In genomic region chr2:201866643-201867310, GRCh38 we compare ENCODE assay signal across 1 cellular context.
TF ChIP-seq lines count a peak whose summit lies in the region.

No MANE protein-coding gene starts in this region.

TF ChIP-seq in SK-N-SH treated with all-trans-retinoic acid at 6 μM for 48 hours, 23 proteins besides CTCF, POLR2A, EP300 and RAD21 (continued from another document):
- TF ChIP-seq, protein P1, sequence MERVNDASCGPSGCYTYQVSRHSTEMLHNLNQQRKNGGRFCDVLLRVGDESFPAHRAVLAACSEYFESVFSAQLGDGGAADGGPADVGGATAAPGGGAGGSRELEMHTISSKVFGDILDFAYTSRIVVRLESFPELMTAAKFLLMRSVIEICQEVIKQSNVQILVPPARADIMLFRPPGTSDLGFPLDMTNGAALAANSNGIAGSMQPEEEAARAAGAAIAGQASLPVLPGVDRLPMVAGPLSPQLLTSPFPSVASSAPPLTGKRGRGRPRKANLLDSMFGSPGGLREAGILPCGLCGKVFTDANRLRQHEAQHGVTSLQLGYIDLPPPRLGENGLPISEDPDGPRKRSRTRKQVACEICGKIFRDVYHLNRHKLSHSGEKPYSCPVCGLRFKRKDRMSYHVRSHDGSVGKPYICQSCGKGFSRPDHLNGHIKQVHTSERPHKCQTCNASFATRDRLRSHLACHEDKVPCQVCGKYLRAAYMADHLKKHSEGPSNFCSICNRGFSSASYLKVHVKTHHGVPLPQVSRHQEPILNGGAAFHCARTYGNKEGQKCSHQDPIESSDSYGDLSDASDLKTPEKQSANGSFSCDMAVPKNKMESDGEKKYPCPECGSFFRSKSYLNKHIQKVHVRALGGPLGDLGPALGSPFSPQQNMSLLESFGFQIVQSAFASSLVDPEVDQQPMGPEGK (CRISPR knock-in tag; IDR thresholded peaks at IDR 0.05; ENCODE audit: borderline replicate concordance) = no peak
- TF ChIP-seq ARNTL (CRISPR knock-in tag; IDR thresholded peaks at IDR 0.05; ENCODE audit: borderline replicate concordance, low read depth) (no peak), TOX (CRISPR knock-in tag; IDR thresholded peaks at IDR 0.05; ENCODE audit: borderline replicate concordance) (no peak), TCF4 (CRISPR knock-in tag; IDR thresholded peaks at IDR 0.05; ENCODE audit: borderline replicate concordance) (no peak), SNAI2 (CRISPR knock-in tag; IDR thresholded peaks at IDR 0.05) (no peak), BACH2 (CRISPR knock-in tag; IDR thresholded peaks at IDR 0.05; ENCODE audit: borderline replicate concordance) (no peak), ZNF565 (CRISPR knock-in tag; conservative IDR thresholded peaks at IDR 0.05; ENCODE audit: low read depth) (no peak), PPARA (CRISPR knock-in tag; IDR thresholded peaks at IDR 0.05; ENCODE audit: borderline replicate concordance) (no peak)
